10 cellular contexts compared by ENCODE assay signal in the genomic region with DNA sequence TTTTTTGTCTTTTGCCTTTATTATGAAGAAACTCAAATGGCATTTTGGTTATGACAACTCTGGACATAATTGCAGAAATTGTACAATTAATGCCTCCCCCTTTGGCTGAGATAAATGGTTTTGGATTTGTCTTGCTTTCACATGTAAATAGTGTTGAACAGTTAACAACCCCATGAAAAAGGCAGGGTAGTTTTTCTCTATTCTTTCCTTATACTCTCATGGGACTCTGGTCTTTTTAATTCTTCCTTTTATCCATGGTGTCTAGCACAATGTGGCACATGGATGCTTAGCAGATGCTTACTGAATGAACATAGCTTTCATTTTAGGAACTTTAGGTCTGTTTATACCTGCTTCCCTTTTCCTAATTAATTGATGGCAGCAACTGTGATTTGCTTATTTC.
DNase-seq lines count a peak whose midpoint lies in the region; ATAC-seq and TF ChIP-seq lines count a peak whose summit lies in the region.
"Had no signal": no experiment of that assay in that cellular context is flagged by ENCODE, and none has a peak within 500 bp of the region (broad histone marks: within the 10 kb centered on the region; RNA-seq: fewer than 3 reads in every experiment).

No MANE protein-coding gene starts in this region.

- H3K79me2 ChIP-seq in PC-3 (ENCODE audit: low read length), result peaks cover 91% of the 10 kb centered on the region

- no peaks in the 10 kb centered on the region for H3K27me3 Mint-ChIP-seq in T-helper 2 cell treated with Interferon-gamma antibody and Interleukin-4, amounts not matched to agents 5 μg/mL and 100 μg/mL, for 36 hours (ENCODE audit: low read depth)
- H3K27me3 Mint-ChIP-seq in activated naive CD4-positive, alpha-beta T cell treated with anti-CD3 and anti-CD28 coated beads, Interleukin-2, amount 10 ng/mL, durations not matched to agents 7 days and 5 days, result no peaks in the 10 kb centered on the region

- H3K27me3 ChIP-seq in PC-3 (ENCODE audit: low read length) (no peaks in the 10 kb centered on the region), gastroesophageal sphincter (no peaks in the 10 kb centered on the region), spleen (replicated peaks in 1 of 7) (no peaks in the 10 kb centered on the region)

- H4K20me1 ChIP-seq in PC-3 (ENCODE audit: low read length), result no peaks in the 10 kb centered on the region

- H3K36me3 ChIP-seq in PC-3 (ENCODE audit: low read depth, low read length) (no peaks in the 10 kb centered on the region), gastroesophageal sphincter (no peaks in the 10 kb centered on the region), spleen (peaks cover 0 to under 1% (median 0%) of the 10 kb centered on the region in 6 donors)

- no peak for DNase-seq in T-helper 2 cell treated with Interferon-gamma antibody and Interleukin-4, amounts not matched to agents 5 μg/mL and 100 μg/mL, for 36 hours (ENCODE audit: low spot score)
- DNase-seq in T-helper 2 cell, result no peak
- no peak for DNase-seq in PC-3
- DNase-seq in spleen, result no peak
- DNase-seq in activated naive CD4-positive, alpha-beta T cell treated with anti-CD3 and anti-CD28 coated beads, Interleukin-2, amount 10 ng/mL, durations not matched to agents 7 days and 5 days, result no peak
- no peak for DNase-seq in NCI-H524 (lab: John Stamatoyannopoulos, UW)
- DNase-seq: KG1 had no signal

- TF ChIP-seq EP300 in gastroesophageal sphincter (IDR thresholded peaks at IDR 0.05), result no peak

- peaks cover 70% of the 10 kb centered on the region for H3K4me1 Mint-ChIP-seq in T-helper 2 cell treated with Interferon-gamma antibody and Interleukin-4, amounts not matched to agents 5 μg/mL and 100 μg/mL, for 36 hours (ENCODE audit: low read depth)
- H3K4me1 Mint-ChIP-seq in activated naive CD4-positive, alpha-beta T cell treated with anti-CD3 and anti-CD28 coated beads, Interleukin-2, amount 10 ng/mL, durations not matched to agents 7 days and 5 days, result peaks cover 65% of the 10 kb centered on the region

- H3K4me1 ChIP-seq in PC-3 (ENCODE audit: insufficient read depth, low read length) (peaks cover 44% of the 10 kb centered on the region), gastroesophageal sphincter (peaks cover 19 to 76% (median 41%) of the 10 kb centered on the region in 3 donors), spleen (peaks cover 44 to 100% (median 93%) of the 10 kb centered on the region in 6 donors)

- H3K9me3 ChIP-seq in PC-3 (ENCODE audit: low read length) (no peaks in the 10 kb centered on the region), gastroesophageal sphincter (no peaks in the 10 kb centered on the region), spleen (no peaks in the 10 kb centered on the region)

- H3K27ac Mint-ChIP-seq in T-helper 2 cell treated with Interferon-gamma antibody and Interleukin-4, amounts not matched to agents 5 μg/mL and 100 μg/mL, for 36 hours, result peak overlapping the region; percentile 29
- no peak overlapping the region for H3K27ac Mint-ChIP-seq in activated naive CD4-positive, alpha-beta T cell treated with anti-CD3 and anti-CD28 coated beads, Interleukin-2, amount 10 ng/mL, durations not matched to agents 7 days and 5 days
- H3K27ac Mint-ChIP-seq: activated naive CD4-positive, alpha-beta T cell treated with anti-CD3 and anti-CD28 coated beads, Interleukin-2, amount 50 U/mL, for 72 hours had no signal

- intact Hi-C loops in PC-3 (cut with micrococcal nuclease) (loop anchor here (5.0 kb wide), 1 partner anchor 45 kb away; no protein-coding TSS in a partner anchor), spleen (cut with DNase I; ENCODE audit: low total_unique reads) (no loop called here)

- CTCF ChIA-PET in PC-3 (lab: Charles Lee), result interaction anchor here (0.6 kb wide), 1 partner anchor 33 kb away, joined by 3 read pairs; no protein-coding TSS in a partner anchor
- CTCF ChIA-PET in activated naive CD4-positive, alpha-beta T cell treated with anti-CD3 and anti-CD28 coated beads, Interleukin-2, amount 10 ng/mL, durations not matched to agents 7 days and 5 days (lab: Charles Lee), result interaction anchor here (0.7 to 1.4 kb wide), 3 partner anchors 8 to 16 kb away, joined by 3 to 5 read pairs (median 4); no protein-coding TSS in a partner anchor

- H3K9me3 Mint-ChIP-seq in T-helper 2 cell treated with Interferon-gamma antibody and Interleukin-4, amounts not matched to agents 5 μg/mL and 100 μg/mL, for 36 hours, result no peaks in the 10 kb centered on the region
- H3K9me3 Mint-ChIP-seq in activated naive CD4-positive, alpha-beta T cell treated with anti-CD3 and anti-CD28 coated beads, Interleukin-2, amount 10 ng/mL, durations not matched to agents 7 days and 5 days, result no peaks in the 10 kb centered on the region
- H3K9me3 Mint-ChIP-seq: activated naive CD4-positive, alpha-beta T cell treated with anti-CD3 and anti-CD28 coated beads, Interleukin-2, amount 50 U/mL, for 72 hours had no signal

- ATAC-seq in PC-3 (no peak), gastroesophageal sphincter (no peak), GM21619 (IDR thresholded peaks at IDR 0.05; ENCODE audit: unreplicated experiment) (no peak)
- ATAC-seq: activated naive CD4-positive, alpha-beta T cell treated with anti-CD3 and anti-CD28 coated beads, Interleukin-2, amount 50 U/mL, for 72 hours had no signal

- peak overlapping the region; percentile 72 for H3K4me2 ChIP-seq in PC-3 (ENCODE audit: low read length)

- H3K27ac ChIP-seq in PC-3 (ENCODE audit: low read length) (peak overlapping the region; percentile 67), gastroesophageal sphincter (peak overlapping the region; percentile 26 to 69 (median 52)), spleen (peak overlapping the region in 7 of 8 donors; percentile 51 to 73 (median 60))

- H3K9ac ChIP-seq in PC-3 (ENCODE audit: low read length), result peak overlapping the region; percentile 6

- H3K4me3 Mint-ChIP-seq in T-helper 2 cell treated with Interferon-gamma antibody and Interleukin-4, amounts not matched to agents 5 μg/mL and 100 μg/mL, for 36 hours, result peak overlapping the region; percentile 82
- no peak overlapping the region for H3K4me3 Mint-ChIP-seq in activated naive CD4-positive, alpha-beta T cell treated with anti-CD3 and anti-CD28 coated beads, Interleukin-2, amount 10 ng/mL, durations not matched to agents 7 days and 5 days

- POLR2A ChIA-PET in PC-3 (lab: Charles Lee; ENCODE audit: unreplicated experiment), result interaction anchor here (0.6 to 0.9 kb wide), 3 partner anchors 33 to 1345 kb away, joined by 4 to 5 read pairs (median 4); no protein-coding TSS in a partner anchor

- 0 out of 2 replicates have a peak overlapping the region, but pooled peaks have one; percentile 12 for H2AFZ ChIP-seq in PC-3 (ENCODE audit: low read length)

- TF ChIP-seq POLR2A in gastroesophageal sphincter (IDR thresholded peaks at IDR 0.05) (peak in 1 of 2 donors; percentile 1), spleen (IDR thresholded peaks at IDR 0.05) (no peak)

- H3F3A ChIP-seq in PC-3 (ENCODE audit: low read length, unreplicated experiment), result no peaks in the 10 kb centered on the region

- H3K9me2 ChIP-seq in PC-3 (replicated peaks; ENCODE audit: low read length), result no peaks in the 10 kb centered on the region

- no peak for TF ChIP-seq CTCF in PC-3 (conservative IDR thresholded peaks at IDR 0.05; ENCODE audit: low read depth, low read length)
- no peak for TF ChIP-seq CTCF in gastroesophageal sphincter (IDR thresholded peaks at IDR 0.05)
- TF ChIP-seq CTCF in spleen (IDR thresholded peaks at IDR 0.05 in 8 of 11, conservative IDR thresholded peaks at IDR 0.05 in 3 of 11), result no peak

- H3K4me3 ChIP-seq in PC-3 (ENCODE audit: low read length), result peak overlapping the region; percentile 27
- H3K4me3 ChIP-seq in gastroesophageal sphincter, result no peak overlapping the region
- peak overlapping the region in 1 of 8 donors; percentile 41 for H3K4me3 ChIP-seq in spleen

- H3K36me3 Mint-ChIP-seq in T-helper 2 cell treated with Interferon-gamma antibody and Interleukin-4, amounts not matched to agents 5 μg/mL and 100 μg/mL, for 36 hours (ENCODE audit: low read depth), result peaks cover 26% of the 10 kb centered on the region
- peaks cover 23% of the 10 kb centered on the region for H3K36me3 Mint-ChIP-seq in activated naive CD4-positive, alpha-beta T cell treated with anti-CD3 and anti-CD28 coated beads, Interleukin-2, amount 10 ng/mL, durations not matched to agents 7 days and 5 days

- BruUV-seq in PC-3 (replicated peaks; lab: Mats Ljungman, UMichigan), result no TSS peak
